ENCODE assay signal across 22 cellular contexts in genomic region chr13:70523622-70524021, GRCh38.
DNase-seq lines count a peak whose midpoint lies in the region; ATAC-seq and TF ChIP-seq lines count a peak whose summit lies in the region.
"Had no signal": no experiment of that assay in that cellular context is flagged by ENCODE, and none has a peak within 500 bp of the region (broad histone marks: within the 10 kb centered on the region; RNA-seq: fewer than 3 reads in every experiment).

No MANE protein-coding gene starts in this region.

- H2AFZ ChIP-seq in SU-DHL-6 (ENCODE audit: low read depth, low read length, severe bottlenecking): peak overlapping the region; percentile 86
- no peak overlapping the region for H2AFZ ChIP-seq in mesenchymal stem cell (ENCODE audit: low read depth, low read length)
- H2AFZ ChIP-seq: parathyroid adenoma had no signal

- H3K27ac ChIP-seq in SU-DHL-6 (ENCODE audit: low read depth, low read length) (no peak overlapping the region), mesenchymal stem cell (ENCODE audit: low read length, poor library complexity, severe bottlenecking) (no peak overlapping the region)
- H3K27ac ChIP-seq: ascending aorta, parathyroid adenoma, Peyer's patch, right lobe of liver, suprapubic skin, vagina had no signal

- H3K4me3 ChIP-seq in SU-DHL-6 (ENCODE audit: insufficient read depth, low read length, poor library complexity, severe bottlenecking): no peak overlapping the region
- H3K4me3 ChIP-seq in mesenchymal stem cell (ENCODE audit: insufficient read depth in 1 of 2, low read depth in 1 of 2, low read length in 2 of 2): no peak overlapping the region
- H3K4me3 ChIP-seq: ascending aorta, Peyer's patch, right lobe of liver, suprapubic skin, vagina had no signal

- H3K4me1 ChIP-seq in mesenchymal stem cell (ENCODE audit: control insufficient read depth, insufficient read depth, low read depth, low read length): no peaks in the 10 kb centered on the region
- H3K4me1 ChIP-seq: ascending aorta, parathyroid adenoma, Peyer's patch, right lobe of liver, suprapubic skin, vagina had no signal

- no peaks in the 10 kb centered on the region for H4K20me1 ChIP-seq in SU-DHL-6 (ENCODE audit: low read depth, low read length)

- H3K4me2 ChIP-seq in SU-DHL-6 (ENCODE audit: low read depth, low read length, poor library complexity, severe bottlenecking) (no peak overlapping the region), mesenchymal stem cell (ENCODE audit: low read length, poor library complexity, severe bottlenecking) (no peak overlapping the region)

- no peak overlapping the region for H2BK120ac ChIP-seq in mesenchymal stem cell (ENCODE audit: low read depth, low read length)

- H3K27me3 ChIP-seq in SU-DHL-6 (ENCODE audit: low read length) (no peaks in the 10 kb centered on the region), mesenchymal stem cell (ENCODE audit: control insufficient read depth in 1 of 2, insufficient read depth in 1 of 2, low read length in 2 of 2) (no peaks in the 10 kb centered on the region)
- H3K27me3 ChIP-seq: ascending aorta, Peyer's patch, right lobe of liver, suprapubic skin, vagina had no signal

- H2BK12ac ChIP-seq in mesenchymal stem cell (ENCODE audit: low read length in 2 of 2): no peak overlapping the region

- H3K4ac ChIP-seq in mesenchymal stem cell (ENCODE audit: low read depth in 1 of 2, low read length in 2 of 2): no peak overlapping the region

- H4K91ac ChIP-seq in mesenchymal stem cell (ENCODE audit: low read length): no peak overlapping the region

- WGBS in mesenchymal stem cell: 100% methylated on average over 2 of the region's 2 CpGs

- H3K9ac ChIP-seq in SU-DHL-6 (ENCODE audit: low read length) (no peak overlapping the region), mesenchymal stem cell (ENCODE audit: low read length) (no peak overlapping the region)
- H3K9ac ChIP-seq: parathyroid adenoma had no signal

- no peak overlapping the region for H3K18ac ChIP-seq in mesenchymal stem cell (ENCODE audit: low read depth in 1 of 2, low read length in 2 of 2)

- no peak for TF ChIP-seq CTCF in SU-DHL-6 (IDR thresholded peaks at IDR 0.05; ENCODE audit: insufficient read depth, low read length, poor library complexity, severe bottlenecking)

- H2AK5ac ChIP-seq in mesenchymal stem cell (ENCODE audit: low read length, severe bottlenecking): no peak overlapping the region

- H3F3A ChIP-seq in SU-DHL-6 (ENCODE audit: insufficient read depth): 0 out of 2 replicates have a peak, but pooled peaks cover 2% of the 10 kb centered on the region

- no peak overlapping the region for H3K23ac ChIP-seq in mesenchymal stem cell (ENCODE audit: low read length in 2 of 2)

- no peaks in the 10 kb centered on the region for H3K79me1 ChIP-seq in mesenchymal stem cell (replicated peaks; ENCODE audit: low read length, poor library complexity, severe bottlenecking)

- H2BK5ac ChIP-seq in mesenchymal stem cell (ENCODE audit: low read depth, low read length, poor library complexity, severe bottlenecking): no peak overlapping the region

- no peaks in the 10 kb centered on the region for H3K9me2 ChIP-seq in SU-DHL-6 (replicated peaks; ENCODE audit: insufficient read depth, low read length)

- H3K9me3 ChIP-seq in SU-DHL-6 (ENCODE audit: insufficient read depth, low read length): no peaks in the 10 kb centered on the region
- H3K9me3 ChIP-seq in mesenchymal stem cell (ENCODE audit: control insufficient read depth, low read length): no peaks in the 10 kb centered on the region
- H3K9me3 ChIP-seq: ascending aorta, Peyer's patch, right lobe of liver, suprapubic skin, vagina had no signal

- H3K36me3 ChIP-seq in SU-DHL-6 (ENCODE audit: low read length) (no peaks in the 10 kb centered on the region), mesenchymal stem cell (ENCODE audit: control insufficient read depth in 1 of 2, insufficient read depth in 2 of 2, low read depth in 1 of 2, low read length in 2 of 2) (no peaks in the 10 kb centered on the region)
- H3K36me3 ChIP-seq: ascending aorta, Peyer's patch, right lobe of liver, suprapubic skin, vagina had no signal

- H3K14ac ChIP-seq in mesenchymal stem cell (ENCODE audit: low read length in 2 of 2): no peak overlapping the region

- no peak overlapping the region for H2BK15ac ChIP-seq in mesenchymal stem cell (ENCODE audit: low read depth, poor library complexity, severe bottlenecking)

- ATAC-seq in HG02852 (IDR thresholded peaks at IDR 0.05; ENCODE audit: unreplicated experiment) (no peak), HG02571 (IDR thresholded peaks at IDR 0.05; ENCODE audit: unreplicated experiment) (no peak)
- ATAC-seq: activated T-cell treated with anti-CD3 and anti-CD28 coated beads, Interleukin-2, amount 50 U/mL, for 4 hours; natural killer cell treated with Interleukin-12 subunit alpha and Interleukin-12 subunit beta and Interleukin-15 and Interleukin-18, amount 100 ng/mL, for 72 hours; right lobe of liver; stimulated activated effector memory CD8-positive, alpha-beta T cell treated with anti-CD3 and anti-CD28 coated beads, Interleukin-12 subunit alpha, Interleukin-12 subunit beta, amount 100 ng/mL, for 72 hours had no signal

- no peak overlapping the region for H4K8ac ChIP-seq in mesenchymal stem cell (ENCODE audit: low read length)

- DNase-seq in NCI-H1092 treated with DMSO at 0.1 percent for 48 hours (lab: John Stamatoyannopoulos, UW) (peak; percentile 47), NCI-H1092 (lab: John Stamatoyannopoulos, UW) (no peak), NCI-H524 (lab: John Stamatoyannopoulos, UW) (peak; percentile 32 to 85), mesenchymal stem cell (peak; percentile 32)
- no peak for DNase-seq in stimulated activated CD8-positive, alpha-beta memory T cell treated with anti-CD3 and anti-CD28 coated beads, Interleukin-4, amount 100 ng/mL, for 48 hours
- DNase-seq: 8988T; activated CD4-positive, CD25-positive, alpha-beta regulatory T cell; activated T-cell treated with anti-CD3 and anti-CD28 coated beads, Interleukin-2, amount 50 U/mL, for 4 hours; head of caudate nucleus; NCI-H187 treated with DMSO at 0.1 percent for 48 hours; NCI-H774; Peyer's patch; right lobe of liver had no signal

- H3K79me2 ChIP-seq in SU-DHL-6 (ENCODE audit: insufficient read depth, low read length): no peaks in the 10 kb centered on the region
- H3K79me2 ChIP-seq: parathyroid adenoma had no signal

Comparison
In these comparisons a context has a peak if more than half of its experiments do, and no peak if none do; other contexts are left out.
1. DNase-seq: peak in NCI-H1092 treated with DMSO at 0.1 percent for 48 hours (single experiment), NCI-H524 (2 of 2) and mesenchymal stem cell (single experiment); none in NCI-H1092 (single experiment) and stimulated activated CD8-positive, alpha-beta memory T cell treated with anti-CD3 and anti-CD28 coated beads, Interleukin-4, amount 100 ng/mL, for 48 hours (single experiment).